ENCODE assay signal across 8 cellular contexts in the genomic region with DNA sequence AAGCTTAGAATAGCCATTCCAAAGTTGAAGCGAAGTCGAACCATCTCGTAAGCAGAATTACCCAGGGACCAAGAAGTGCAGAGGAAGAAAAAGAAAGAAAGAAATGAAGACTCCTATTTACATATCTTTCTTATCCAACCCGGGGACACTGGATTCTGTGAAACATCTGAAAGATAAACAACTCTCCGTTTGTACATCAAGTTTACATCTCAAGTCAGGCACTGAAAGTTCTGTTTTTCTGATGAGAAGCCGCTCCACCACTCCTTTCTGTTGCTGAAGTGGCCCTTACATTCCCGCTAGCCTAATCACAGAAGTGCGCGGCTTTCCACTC. TPM values are rescaled to one million over a fixed set of nuclear protein-coding genes. Genes with fewer than 3 reads are reported as not detected.
DNase-seq lines count a peak whose midpoint lies in the region; ATAC-seq, FAIRE-seq and TF ChIP-seq lines count a peak whose summit lies in the region.

No MANE protein-coding gene starts in this region.

- ATAC-seq in GM21528 (IDR thresholded peaks at IDR 0.05; ENCODE audit: low FRiP score, unreplicated experiment) (peak; percentile 2), gastrocnemius medialis (no peak), HG02623 (IDR thresholded peaks at IDR 0.05; ENCODE audit: unreplicated experiment) (no peak)

- peak overlapping the region; percentile 96 for H2AFZ ChIP-seq in SU-DHL-6 (ENCODE audit: low read depth, low read length, severe bottlenecking)

- TF ChIP-seq POLR2A in gastrocnemius medialis (IDR thresholded peaks at IDR 0.05), result no peak

- in situ Hi-C loops in gastrocnemius medialis (cut with MboI; ENCODE audit: low sequenced_read_pairs in 4 of 4), result loop anchor here in 3 of 4 donors (10.0 kb wide), 2 partner anchors 112 to 202 kb away; no protein-coding TSS in a partner anchor

- H3K79me2 ChIP-seq in SU-DHL-6 (ENCODE audit: insufficient read depth, low read length), result peaks cover 54% of the 10 kb centered on the region

- H3K36me3 ChIP-seq in SU-DHL-6 (ENCODE audit: low read length) (peaks cover 9% of the 10 kb centered on the region; the same call in 1 of the 2 replicates), gastrocnemius medialis (peaks cover 0 to 24% of the 10 kb centered on the region in 2 donors)

- H3K27me3 ChIP-seq in SU-DHL-6 (ENCODE audit: low read length) (no peaks in the 10 kb centered on the region), gastrocnemius medialis (no peaks in the 10 kb centered on the region)

- H3K4me2 ChIP-seq in SU-DHL-6 (ENCODE audit: low read depth, low read length, poor library complexity, severe bottlenecking), result peak overlapping the region; percentile 90

- peaks cover 46 to 50% of the 10 kb centered on the region in 2 donors for H3K4me1 ChIP-seq in gastrocnemius medialis

- H3K27ac ChIP-seq in SU-DHL-6 (ENCODE audit: low read depth, low read length), result peak overlapping the region; percentile 78
- peak overlapping the region; percentile 94 to 98 (median 98) for H3K27ac ChIP-seq in gastrocnemius medialis

- no peak for FAIRE-seq in RCC 7860 (lab: Jason Lieb, UNC)

- no peak for DNase-seq in fibroblast of the aortic adventitia (ENCODE audit: low read depth)
- DNase-seq in gastrocnemius medialis, result no peak
- no peak for DNase-seq in activated CD4-positive, CD25-positive, alpha-beta regulatory T cell (lab: John Stamatoyannopoulos, UW)
- no peak for DNase-seq in RPMI8226
- no peak for DNase-seq in RCC 7860 (ENCODE audit: low spot score)

- peaks cover 12% of the 10 kb centered on the region; the same call in 1 of the 2 replicates for H3F3A ChIP-seq in SU-DHL-6 (ENCODE audit: insufficient read depth)

- H3K4me3 ChIP-seq in SU-DHL-6 (ENCODE audit: insufficient read depth, low read length, poor library complexity, severe bottlenecking) (peak overlapping the region; percentile 94), fibroblast of the aortic adventitia (ENCODE audit: low read depth, low read length) (peak overlapping the region; percentile 96), gastrocnemius medialis (peak overlapping the region; percentile 80 to 86 (median 84))

- no peaks in the 10 kb centered on the region for H3K9me2 ChIP-seq in SU-DHL-6 (replicated peaks; ENCODE audit: insufficient read depth, low read length)

- H4K20me1 ChIP-seq in SU-DHL-6 (ENCODE audit: low read depth, low read length), result 0 out of 2 replicates have a peak, but pooled peaks cover 10% of the 10 kb centered on the region

- intact Hi-C loops in gastrocnemius medialis (cut with DNase I; ENCODE audit: low total_unique reads), result loop anchor here (1.0 to 5.0 kb wide), 5 partner anchors 50 to 500 kb away; a partner anchor contains a TSS

- no peaks in the 10 kb centered on the region for H3K9me3 ChIP-seq in SU-DHL-6 (ENCODE audit: insufficient read depth, low read length)
- H3K9me3 ChIP-seq in gastrocnemius medialis, result no peaks in the 10 kb centered on the region

- no peak for TF ChIP-seq CTCF in SU-DHL-6 (IDR thresholded peaks at IDR 0.05; ENCODE audit: insufficient read depth, low read length, poor library complexity, severe bottlenecking)
- TF ChIP-seq CTCF in fibroblast of the aortic adventitia (IDR thresholded peaks at IDR 0.05; ENCODE audit: insufficient read depth, low read length), result no peak
- TF ChIP-seq CTCF in gastrocnemius medialis (IDR thresholded peaks at IDR 0.05 in 4 of 5, conservative IDR thresholded peaks at IDR 0.05 in 1 of 5), result no peak

- H3K9ac ChIP-seq in SU-DHL-6 (ENCODE audit: low read length), result peak overlapping the region; percentile 75

RNA-seq across cellular contexts. Expression of a gene that starts 0.3 kb away (rescaled TPM):
- total RNA-seq in fibroblast of the aortic adventitia (ENCODE audit: low replicate concordance) (27.6 and 32.5 TPM in 2 replicates), gastrocnemius medialis (10 to 100 TPM in 2 of 4 donors, 1 to 10 TPM in 2; 5.9 to 26.3 (median 11.9) TPM)

RNA-seq across cellular contexts. Expression of a gene that starts 0.5 kb away (rescaled TPM):
- total RNA-seq in fibroblast of the aortic adventitia (ENCODE audit: low replicate concordance), result 71.5 and 79.8 TPM in 2 replicates
- 10 to 100 TPM; 29.4 to 67.6 (median 37.4) TPM for total RNA-seq in gastrocnemius medialis
